ENCODE assay signal across 6 cellular contexts in genomic region chr1:155225404-155225759, GRCh38. TPM values are rescaled to one million over a fixed set of nuclear protein-coding genes. Genes with fewer than 3 reads are reported as not detected.
DNase-seq lines count a peak whose midpoint lies in the region; ATAC-seq, FAIRE-seq and TF ChIP-seq lines count a peak whose summit lies in the region.
"Not testable (repeated sequence)": the region's sequence is repeated elsewhere in the genome, so short reads cannot be mapped to it uniquely, and the experiment has no call there.

No MANE protein-coding gene starts in this region.

- TF ChIP-seq CTCF in C4-2B (conservative IDR thresholded peaks at IDR 0.05); NB4 (IDR thresholded peaks at IDR 0.05; ENCODE audit: low read depth, low read length); astrocyte (IDR thresholded peaks at IDR 0.05; ENCODE audit: insufficient read depth, low read depth, low read length): not testable (repeated sequence)

- TF ChIP-seq POLR2A in NB4 (IDR thresholded peaks at IDR 0.05; ENCODE audit: extremely low read depth, insufficient read length): not testable (repeated sequence)

- H3K27me3 Mint-ChIP-seq in activated CD4-positive, alpha-beta T cell treated with anti-CD3 and anti-CD28 coated beads, Interleukin-2, amount 10 ng/mL, durations not matched to agents 7 days and 5 days; astrocyte (ENCODE audit: low read depth, unreplicated experiment): not testable (repeated sequence)

- 92 to 96% methylated on average over 4 to 8 of the region's 8 CpGs for WGBS in mesodermal cell (ENCODE audit: insufficient coverage in 2 of 2), 2 experiments

- H3K27me3 ChIP-seq in astrocyte (ENCODE audit: insufficient read depth, low read length): not testable (repeated sequence)

- H3K4me3 ChIP-seq in NB4 (ENCODE audit: low read depth, low read length): peak overlapping the region; percentile 95
- not testable (repeated sequence) for H3K4me3 ChIP-seq in astrocyte (ENCODE audit: insufficient read depth, low read depth, low read length)
- H3K4me3 ChIP-seq in mesodermal cell (ENCODE audit: extremely low read depth, insufficient read depth, low read length, poor library complexity, severe bottlenecking): peak overlapping the region; percentile 74

- POLR2A ChIA-PET in activated CD4-positive, alpha-beta T cell treated with anti-CD3 and anti-CD28 coated beads, Interleukin-2, amount 10 ng/mL, durations not matched to agents 7 days and 5 days (lab: Charles Lee): not testable (repeated sequence)

- H2AFZ ChIP-seq in astrocyte (ENCODE audit: low read depth, low read length): not testable (repeated sequence)

- not testable (repeated sequence) for H3K36me3 ChIP-seq in astrocyte (ENCODE audit: insufficient read depth, low read length); mesodermal cell (ENCODE audit: control insufficient read depth, insufficient read depth, low read length)

- H3K9me3 Mint-ChIP-seq in activated CD4-positive, alpha-beta T cell treated with anti-CD3 and anti-CD28 coated beads, Interleukin-2, amount 10 ng/mL, durations not matched to agents 7 days and 5 days; astrocyte (ENCODE audit: unreplicated experiment); stimulated activated effector memory CD8-positive, alpha-beta T cell treated with anti-CD3 and anti-CD28 coated beads, Interleukin-12 subunit alpha, Interleukin-12 subunit beta, amount 100 ng/mL, for 72 hours: not testable (repeated sequence)

- peak overlapping the region; percentile 80; the same call in 1 of the 2 replicates for H3K27ac ChIP-seq in C4-2B
- H3K27ac ChIP-seq in astrocyte (ENCODE audit: low read depth, low read length): peak overlapping the region; percentile 60
- H3K27ac ChIP-seq in mesodermal cell (ENCODE audit: low read depth, low read length, severe bottlenecking): peak overlapping the region; percentile 97

- peaks cover 19% of the 10 kb centered on the region for H3K79me2 ChIP-seq in astrocyte (ENCODE audit: insufficient read depth, low read length)

- peak overlapping the region; percentile 32 for H3K9ac ChIP-seq in astrocyte (ENCODE audit: low read length)

- peaks cover 25% of the 10 kb centered on the region for H3K4me1 ChIP-seq in astrocyte (ENCODE audit: insufficient read depth, low read length)
- H3K4me1 ChIP-seq in mesodermal cell (ENCODE audit: control insufficient read depth, insufficient read depth, low read length, poor library complexity, severe bottlenecking): peaks cover 11% of the 10 kb centered on the region

- CTCF ChIA-PET in activated CD4-positive, alpha-beta T cell treated with anti-CD3 and anti-CD28 coated beads, Interleukin-2, amount 10 ng/mL, durations not matched to agents 7 days and 5 days (lab: Charles Lee): interaction anchor here (0.9 kb wide), 1 partner anchor 52 kb away, joined by 3 read pairs; the partner anchor contains the start of gene KRTCAP2

- peaks cover 43% of the 10 kb centered on the region for H3K4me1 Mint-ChIP-seq in activated CD4-positive, alpha-beta T cell treated with anti-CD3 and anti-CD28 coated beads, Interleukin-2, amount 10 ng/mL, durations not matched to agents 7 days and 5 days
- peaks cover 26% of the 10 kb centered on the region for H3K4me1 Mint-ChIP-seq in astrocyte (ENCODE audit: low read depth, unreplicated experiment)
- peaks cover 33% of the 10 kb centered on the region for H3K4me1 Mint-ChIP-seq in stimulated activated effector memory CD8-positive, alpha-beta T cell treated with anti-CD3 and anti-CD28 coated beads, Interleukin-12 subunit alpha, Interleukin-12 subunit beta, amount 100 ng/mL, for 72 hours

- DNase-seq in NB4 (ENCODE audit: low read depth); activated CD4-positive, alpha-beta T cell treated with anti-CD3 and anti-CD28 coated beads, Interleukin-2, amount 10 ng/mL, durations not matched to agents 7 days and 5 days; astrocyte (ENCODE audit: low read depth); stimulated activated effector memory CD8-positive, alpha-beta T cell treated with anti-CD3 and anti-CD28 coated beads, Interleukin-12 subunit alpha, Interleukin-12 subunit beta, amount 100 ng/mL, for 72 hours (ENCODE audit: low spot score in 2 of 2): not testable (repeated sequence)

- peak overlapping the region; percentile 84 for H3K4me3 Mint-ChIP-seq in activated CD4-positive, alpha-beta T cell treated with anti-CD3 and anti-CD28 coated beads, Interleukin-2, amount 10 ng/mL, durations not matched to agents 7 days and 5 days
- peak overlapping the region; percentile 89 for H3K4me3 Mint-ChIP-seq in astrocyte (ENCODE audit: unreplicated experiment)
- peak overlapping the region; percentile 86 for H3K4me3 Mint-ChIP-seq in stimulated activated effector memory CD8-positive, alpha-beta T cell treated with anti-CD3 and anti-CD28 coated beads, Interleukin-12 subunit alpha, Interleukin-12 subunit beta, amount 100 ng/mL, for 72 hours

- ATAC-seq in stimulated activated effector memory CD8-positive, alpha-beta T cell treated with anti-CD3 and anti-CD28 coated beads, Interleukin-12 subunit alpha, Interleukin-12 subunit beta, amount 100 ng/mL, for 72 hours: not testable (repeated sequence)

- H3K36me3 Mint-ChIP-seq in activated CD4-positive, alpha-beta T cell treated with anti-CD3 and anti-CD28 coated beads, Interleukin-2, amount 10 ng/mL, durations not matched to agents 7 days and 5 days (ENCODE audit: low read depth); astrocyte (ENCODE audit: low read depth, unreplicated experiment): not testable (repeated sequence)
- peaks cover 20% of the 10 kb centered on the region for H3K36me3 Mint-ChIP-seq in stimulated activated effector memory CD8-positive, alpha-beta T cell treated with anti-CD3 and anti-CD28 coated beads, Interleukin-12 subunit alpha, Interleukin-12 subunit beta, amount 100 ng/mL, for 72 hours

- peak overlapping the region; percentile 95 for H3K4me2 ChIP-seq in astrocyte (ENCODE audit: low read length)

- not testable (repeated sequence) for FAIRE-seq in astrocyte (lab: Jason Lieb, UNC)

- not testable (repeated sequence) for H4K20me1 ChIP-seq in astrocyte (ENCODE audit: insufficient read depth, low read length)

- peak overlapping the region; percentile 92 for H3K27ac Mint-ChIP-seq in activated CD4-positive, alpha-beta T cell treated with anti-CD3 and anti-CD28 coated beads, Interleukin-2, amount 10 ng/mL, durations not matched to agents 7 days and 5 days
- H3K27ac Mint-ChIP-seq in astrocyte (ENCODE audit: unreplicated experiment): peak overlapping the region; percentile 97
- peak overlapping the region; percentile 94 for H3K27ac Mint-ChIP-seq in stimulated activated effector memory CD8-positive, alpha-beta T cell treated with anti-CD3 and anti-CD28 coated beads, Interleukin-12 subunit alpha, Interleukin-12 subunit beta, amount 100 ng/mL, for 72 hours

- H3K9me3 ChIP-seq in astrocyte (ENCODE audit: insufficient read depth, low read depth, low read length); mesodermal cell (ENCODE audit: control insufficient read depth, low read length): not testable (repeated sequence)

RNA-seq across cellular contexts. Expression of gene MTX1, which starts 16.9 kb away (rescaled TPM):
- 10 to 100 TPM; 32.8 to 37.3 TPM for total RNA-seq in activated CD4-positive, alpha-beta T cell treated with anti-CD3 and anti-CD28 coated beads, Interleukin-2, amount 10 ng/mL, durations not matched to agents 7 days and 5 days
- 39.8 and 41.8 TPM in 2 replicates for total RNA-seq in astrocyte
- 56.6 TPM for polyA plus RNA-seq in mesodermal cell (2013, experiment 1 of 2)
- polyA plus RNA-seq in mesodermal cell (2013, experiment 2 of 2): 41.7 TPM

RNA-seq across cellular contexts. Expression of gene THBS3, which starts 17.7 kb away (rescaled TPM):
- 10 to 100 TPM; 21.2 to 23.6 TPM for total RNA-seq in activated CD4-positive, alpha-beta T cell treated with anti-CD3 and anti-CD28 coated beads, Interleukin-2, amount 10 ng/mL, durations not matched to agents 7 days and 5 days
- 153 and 162 TPM in 2 replicates for total RNA-seq in astrocyte
- 67.3 TPM for polyA plus RNA-seq in mesodermal cell (2013, experiment 1 of 2)
- 66.0 TPM for polyA plus RNA-seq in mesodermal cell (2013, experiment 2 of 2)

RNA-seq across cellular contexts. Expression of gene ENTREP3, which starts 29.9 kb away (rescaled TPM):
- 10 to 100 TPM; 22.8 to 22.9 TPM for total RNA-seq in activated CD4-positive, alpha-beta T cell treated with anti-CD3 and anti-CD28 coated beads, Interleukin-2, amount 10 ng/mL, durations not matched to agents 7 days and 5 days
- total RNA-seq in astrocyte: 51.1 and 51.7 TPM in 2 replicates
- 62.6 TPM for polyA plus RNA-seq in mesodermal cell (2013, experiment 1 of 2)
- 54.7 TPM for polyA plus RNA-seq in mesodermal cell (2013, experiment 2 of 2)

RNA-seq across cellular contexts. Expression of gene SCAMP3, which starts 36.8 kb away (rescaled TPM):
- total RNA-seq in activated CD4-positive, alpha-beta T cell treated with anti-CD3 and anti-CD28 coated beads, Interleukin-2, amount 10 ng/mL, durations not matched to agents 7 days and 5 days: 10 to 100 TPM; 88.7 to 96.4 TPM
- 68.9 and 70.3 TPM in 2 replicates for total RNA-seq in astrocyte
- 66.3 TPM for polyA plus RNA-seq in mesodermal cell (2013, experiment 1 of 2)
- polyA plus RNA-seq in mesodermal cell (2013, experiment 2 of 2): 54.7 TPM

RNA-seq across cellular contexts. Expression of gene CLK2, which starts 47.9 kb away (rescaled TPM):
- 100 to 1,000 TPM in 1 of 2 experiments, 10 to 100 TPM in 1; 100.0 to 104 TPM for total RNA-seq in activated CD4-positive, alpha-beta T cell treated with anti-CD3 and anti-CD28 coated beads, Interleukin-2, amount 10 ng/mL, durations not matched to agents 7 days and 5 days
- total RNA-seq in astrocyte: 31.7 and 36.1 TPM in 2 replicates
- polyA plus RNA-seq in mesodermal cell (2013, experiment 1 of 2): 59.9 TPM
- 59.1 TPM for polyA plus RNA-seq in mesodermal cell (2013, experiment 2 of 2)
